Comparison of ENCODE assay signal across 8 cellular contexts in genomic region chr2:55009277-55010055, GRCh38. TPM values are rescaled to one million over a fixed set of nuclear protein-coding genes. Genes with fewer than 3 reads are reported as not detected.
DNase-seq lines count a peak whose midpoint lies in the region; ATAC-seq and TF ChIP-seq lines count a peak whose summit lies in the region.

No MANE protein-coding gene starts in this region.

- H3K9me2 ChIP-seq in PC-3 (replicated peaks; ENCODE audit: low read length) = no peaks in the 10 kb centered on the region

- POLR2A ChIA-PET in PC-3 (lab: Charles Lee; ENCODE audit: unreplicated experiment) = no interaction called here

- H3K27me3 ChIP-seq in PC-3 (ENCODE audit: low read length) = no peaks in the 10 kb centered on the region
- no peaks in the 10 kb centered on the region for H3K27me3 ChIP-seq in foreskin keratinocyte
- no peaks in the 10 kb centered on the region for H3K27me3 ChIP-seq in thyroid gland

- peaks cover 47% of the 10 kb centered on the region for H3K4me1 ChIP-seq in PC-3 (ENCODE audit: insufficient read depth, low read length)
- peaks cover 62% of the 10 kb centered on the region for H3K4me1 ChIP-seq in foreskin keratinocyte
- H3K4me1 ChIP-seq in thyroid gland = peaks cover 45 to 63% of the 10 kb centered on the region in 2 donors

- no peak for TF ChIP-seq CTCF in PC-3 (conservative IDR thresholded peaks at IDR 0.05; ENCODE audit: low read depth, low read length)
- TF ChIP-seq CTCF in foreskin keratinocyte (conservative IDR thresholded peaks at IDR 0.05) = no peak
- no peak for TF ChIP-seq CTCF in thyroid gland (IDR thresholded peaks at IDR 0.05)

- no peaks in the 10 kb centered on the region for H3K27me3 Mint-ChIP-seq in activated CD8-positive, alpha-beta memory T cell treated with anti-CD3 and anti-CD28 coated beads, Interleukin-2, amount 10 ng/mL, durations not matched to agents 7 days and 5 days

- H2AFZ ChIP-seq in PC-3 (ENCODE audit: low read length) = no peak overlapping the region

- WGBS in thyroid gland, 2 donors = 44 to 45% methylated on average over 7 of the region's 7 CpGs

- no peak overlapping the region for H3K27ac ChIP-seq in PC-3 (ENCODE audit: low read length)
- peak overlapping the region; percentile 53 for H3K27ac ChIP-seq in foreskin keratinocyte
- H3K27ac ChIP-seq in thyroid gland = peak overlapping the region; percentile 6 to 32 (median 28)

- H3K79me2 ChIP-seq in PC-3 (ENCODE audit: low read length) = peaks cover 100% of the 10 kb centered on the region

- H3K4me3 ChIP-seq in PC-3 (ENCODE audit: low read length) (no peak overlapping the region), thyroid gland (replicated peaks in 1 of 3) (peak overlapping the region in 2 of 3 donors; percentile 20 to 21)

- peak; percentile 50 for ATAC-seq in activated CD8-positive, alpha-beta memory T cell treated with anti-CD3 and anti-CD28 coated beads, Interleukin-2, amount 10 ng/mL, durations not matched to agents 7 days and 5 days
- no peak for ATAC-seq in PC-3
- ATAC-seq in foreskin keratinocyte = no peak
- no peak for ATAC-seq in GM18858 (IDR thresholded peaks at IDR 0.05; ENCODE audit: unreplicated experiment)

- no peak overlapping the region for H3K9ac ChIP-seq in PC-3 (ENCODE audit: low read length)

- peaks cover 69% of the 10 kb centered on the region; the same call in 1 of the 2 replicates for H4K20me1 ChIP-seq in PC-3 (ENCODE audit: low read length)

- peak overlapping the region; percentile 35; the same call in 1 of the 2 replicates for H3K4me2 ChIP-seq in PC-3 (ENCODE audit: low read length)

- CTCF ChIA-PET in activated CD8-positive, alpha-beta memory T cell treated with anti-CD3 and anti-CD28 coated beads, Interleukin-2, amount 10 ng/mL, durations not matched to agents 7 days and 5 days (lab: Charles Lee) = interaction anchor here (0.8 to 3.3 kb wide), 5 partner anchors 19 to 902 kb away, joined by 3 to 12 read pairs (median 3); partner anchors contain the start of gene RTN4
- CTCF ChIA-PET in PC-3 (lab: Charles Lee) = interaction anchor here (0.6 kb wide), 1 partner anchor 180 kb away, joined by 3 read pairs; no protein-coding TSS in a partner anchor

- no peaks in the 10 kb centered on the region for H3K9me3 Mint-ChIP-seq in activated CD8-positive, alpha-beta memory T cell treated with anti-CD3 and anti-CD28 coated beads, Interleukin-2, amount 10 ng/mL, durations not matched to agents 7 days and 5 days (ENCODE audit: low read depth)

- H3K4me1 Mint-ChIP-seq in activated CD8-positive, alpha-beta memory T cell treated with anti-CD3 and anti-CD28 coated beads, Interleukin-2, amount 10 ng/mL, durations not matched to agents 7 days and 5 days = peaks cover 54% of the 10 kb centered on the region

- H3F3A ChIP-seq in PC-3 (ENCODE audit: low read length, unreplicated experiment) = no peaks in the 10 kb centered on the region

- intact Hi-C loops in PC-3 (cut with micrococcal nuclease) (loop anchor here (5.0 to 10.0 kb wide), 2 partner anchors 37 to 285 kb away; partner anchors contain the start of gene EML6), thyroid gland (cut with DNase I) (no loop called here)

- H3K27ac Mint-ChIP-seq in activated CD8-positive, alpha-beta memory T cell treated with anti-CD3 and anti-CD28 coated beads, Interleukin-2, amount 10 ng/mL, durations not matched to agents 7 days and 5 days = peak overlapping the region; percentile 90

- BruUV-seq in PC-3 (replicated peaks; lab: Mats Ljungman, UMichigan) = no TSS peak

- DNase-seq in activated CD8-positive, alpha-beta memory T cell treated with anti-CD3 and anti-CD28 coated beads, Interleukin-2, amount 10 ng/mL, durations not matched to agents 7 days and 5 days = no peak
- no peak for DNase-seq in activated CD8-positive, alpha-beta memory T cell treated with anti-CD3 and anti-CD28 coated beads for 24 hours
- DNase-seq in PC-3 (no peak), foreskin keratinocyte (no peak), thyroid gland (no peak), NCI-H2196 treated with DMSO at 0.1 percent for 48 hours (lab: John Stamatoyannopoulos, UW; ENCODE audit: unreplicated experiment) (no peak), NCI-H1436 (lab: John Stamatoyannopoulos, UW) (no peak)

- H3K9me3 ChIP-seq in PC-3 (ENCODE audit: low read length) (no peaks in the 10 kb centered on the region), thyroid gland (no peaks in the 10 kb centered on the region)

- H3K36me3 ChIP-seq in PC-3 (ENCODE audit: low read depth, low read length) (no peaks in the 10 kb centered on the region), thyroid gland (no peaks in the 10 kb centered on the region)

- peak overlapping the region; percentile 83 for H3K4me3 Mint-ChIP-seq in activated CD8-positive, alpha-beta memory T cell treated with anti-CD3 and anti-CD28 coated beads, Interleukin-2, amount 10 ng/mL, durations not matched to agents 7 days and 5 days

- TF ChIP-seq POLR2A in thyroid gland (IDR thresholded peaks at IDR 0.05) = no peak

- peaks cover 1% of the 10 kb centered on the region for H3K36me3 Mint-ChIP-seq in activated CD8-positive, alpha-beta memory T cell treated with anti-CD3 and anti-CD28 coated beads, Interleukin-2, amount 10 ng/mL, durations not matched to agents 7 days and 5 days

RNA-seq across cellular contexts. Expression of gene RTN4, which starts 40.8 kb away (rescaled TPM):
- 10 to 100 TPM; 71.6 to 88.0 TPM for total RNA-seq in activated CD8-positive, alpha-beta memory T cell treated with anti-CD3 and anti-CD28 coated beads, Interleukin-2, amount 10 ng/mL, durations not matched to agents 7 days and 5 days
- total RNA-seq in PC-3 (2014; rRNA removed) = 150 and 170 TPM in 2 replicates
- 271 and 333 TPM in 2 replicates for total RNA-seq in foreskin keratinocyte
- 226 and 280 TPM in 2 replicates for polyA plus RNA-seq in foreskin keratinocyte
- total RNA-seq in thyroid gland = 100 to 1,000 TPM; 144 to 256 (median 180) TPM
